8 cellular contexts compared by ENCODE assay signal in the genomic region with DNA sequence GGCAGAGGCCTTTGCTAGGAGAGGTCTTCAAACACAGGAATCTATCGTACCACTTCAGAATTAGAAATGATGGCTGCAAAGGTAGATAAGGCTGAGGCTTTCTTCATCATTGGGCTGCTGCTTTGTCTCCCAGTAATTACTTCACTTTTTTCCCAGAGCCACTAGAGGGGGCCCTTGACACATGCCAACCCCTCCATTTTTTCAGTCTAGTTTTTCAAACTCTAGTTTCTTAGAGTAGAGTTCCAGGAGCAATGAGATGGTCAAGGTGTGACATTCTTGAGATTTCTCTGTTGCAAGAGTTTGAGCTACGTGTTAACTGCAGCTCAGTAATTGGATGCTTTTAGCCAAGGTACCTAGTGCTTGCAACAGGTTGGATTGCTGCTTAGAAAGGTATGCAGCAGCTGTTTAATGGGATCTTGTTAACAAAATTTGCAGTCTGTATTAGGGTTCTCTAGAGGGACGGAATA.
DNase-seq lines count a peak whose midpoint lies in the region; ATAC-seq lines count a peak whose summit lies in the region.

No MANE protein-coding gene starts in this region.

- DNase-seq in GF-D8 (lab: John Stamatoyannopoulos, UW) (peak; percentile 22), HUDEP-2 (lab: John Stamatoyannopoulos, UW; ENCODE audit: unreplicated experiment in 76 of 76) (peak in 49 of 76 experiments; percentile 5 to 75 (median 36)), OCI-M1 (lab: John Stamatoyannopoulos, UW) (peak; percentile 86), foreskin melanocyte (peak; percentile 25), non-pigmented ciliary epithelial cell (ENCODE audit: low read depth) (peak; percentile 11)
- DNase-seq in activated T-helper 9 cell treated with anti-CD3 and anti-CD28 coated beads, Interleukin-2, amount 50 U/mL, for 16 hours (ENCODE audit: low read depth): peak; percentile 15

- no peak for ATAC-seq in GM21526 (IDR thresholded peaks at IDR 0.05; ENCODE audit: low FRiP score, unreplicated experiment)
- ATAC-seq in HG02885 (IDR thresholded peaks at IDR 0.05; ENCODE audit: poor library complexity, unreplicated experiment): no peak

Comparison
In these comparisons a context has a peak if more than half of its experiments do, and no peak if none do; other contexts are left out.
1. DNase-seq: peak in every context shown above with its lines; median percentile 86 in OCI-M1; 36 in HUDEP-2; 25 in foreskin melanocyte; 22 in GF-D8; 15 in activated T-helper 9 cell treated with anti-CD3 and anti-CD28 coated beads, Interleukin-2, amount 50 U/mL, for 16 hours; 11 in non-pigmented ciliary epithelial cell.